Comparison of ENCODE assay signal across 1 cellular context in genomic region chr2:208407667-208408066, GRCh38.
TF ChIP-seq lines count a peak whose summit lies in the region.

No MANE protein-coding gene starts in this region.

TF ChIP-seq in HCT116, 20 proteins besides CTCF, POLR2A, EP300 and RAD21:
- TF ChIP-seq REST (IDR thresholded peaks at IDR 0.05; ENCODE audit: low read depth) (no peak), YY1 (IDR thresholded peaks at IDR 0.05; ENCODE audit: extremely low read depth, insufficient replicate concordance, low read depth, low read length) (no peak), MAX (IDR thresholded peaks at IDR 0.05) (no peak), EZH2 (IDR thresholded peaks at IDR 0.05) (no peak), SRF (IDR thresholded peaks at IDR 0.05; ENCODE audit: low read depth) (no peak), CBX3 (IDR thresholded peaks at IDR 0.05; ENCODE audit: low read depth) (no peak), ELF1 (IDR thresholded peaks at IDR 0.05; ENCODE audit: borderline replicate concordance, low read depth) (no peak), EZH2phosphoT487 (IDR thresholded peaks at IDR 0.05; ENCODE audit: borderline replicate concordance) (no peak), CEBPB (IDR thresholded peaks at IDR 0.05; ENCODE audit: low read depth) (no peak), SP1 (IDR thresholded peaks at IDR 0.05; ENCODE audit: low read depth) (no peak), EGR1 (IDR thresholded peaks at IDR 0.05; ENCODE audit: low read depth) (no peak), ZFX (IDR thresholded peaks at IDR 0.05) (no peak), POLR2AphosphoS5 (IDR thresholded peaks at IDR 0.05; ENCODE audit: low read depth, low read length) (no peak)
